27 cellular contexts compared by ENCODE assay signal in the genomic region with DNA sequence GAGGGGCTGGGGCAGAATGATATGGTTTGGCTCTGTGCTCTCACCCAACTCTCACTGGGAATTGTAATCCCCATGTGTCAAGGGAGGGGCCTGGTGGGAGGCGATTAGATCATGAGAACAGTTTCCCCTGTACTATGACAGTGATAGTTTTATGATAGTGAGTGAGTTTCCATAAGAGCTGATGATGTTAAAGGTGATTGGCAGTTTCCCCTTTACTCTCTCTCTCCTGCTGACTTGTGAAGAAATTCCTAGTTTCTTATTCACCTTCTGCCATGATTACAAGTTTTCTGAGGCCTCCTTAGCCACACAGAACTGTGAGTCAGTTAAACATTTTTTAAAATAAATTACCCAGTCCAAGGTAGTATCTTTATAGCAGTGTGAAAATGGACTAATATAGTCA.
DNase-seq lines count a peak whose midpoint lies in the region; ATAC-seq and TF ChIP-seq lines count a peak whose summit lies in the region.
"Had no signal": no experiment of that assay in that cellular context is flagged by ENCODE, and none has a peak within 500 bp of the region (broad histone marks: within the 10 kb centered on the region; RNA-seq: fewer than 3 reads in every experiment).

No MANE protein-coding gene starts in this region.

- H3K36me3 ChIP-seq in mammary epithelial cell (ENCODE audit: insufficient read depth, low read length) (no peaks in the 10 kb centered on the region), endodermal cell (ENCODE audit: control insufficient read depth, insufficient read depth, low read length) (no peaks in the 10 kb centered on the region)
- H3K36me3 ChIP-seq: SJSA1 had no signal

- in situ Hi-C loops in mammary epithelial cell (cut with MboI; ENCODE audit: low sequenced_read_pairs in 2 of 2), result no loop called here

- H3K9me3 ChIP-seq in mammary epithelial cell (replicated peaks; ENCODE audit: insufficient read depth, low read length), result peaks cover 12% of the 10 kb centered on the region
- peaks cover 49% of the 10 kb centered on the region for H3K9me3 ChIP-seq in endodermal cell (ENCODE audit: control insufficient read depth, low read length)
- H3K9me3 ChIP-seq: SJSA1 had no signal

- CTCF ChIA-PET in mammary epithelial cell (lab: Charles Lee; ENCODE audit: low non-redundant PET) (no interaction called here), MCF 10A (lab: Yijun Ruan, JAX) (no interaction called here)

- H3K79me2 ChIP-seq in mammary epithelial cell (ENCODE audit: insufficient read depth, low read length), result no peaks in the 10 kb centered on the region

- no peaks in the 10 kb centered on the region for H3K36me3 Mint-ChIP-seq in MCF 10A (ENCODE audit: insufficient read depth, unreplicated experiment)
- peaks cover 16% of the 10 kb centered on the region for H3K36me3 Mint-ChIP-seq in glutamatergic neuron (ENCODE audit: unreplicated experiment)
- peaks cover 2% of the 10 kb centered on the region for H3K36me3 Mint-ChIP-seq in endodermal cell (ENCODE audit: low read depth)
- H3K36me3 Mint-ChIP-seq in stimulated activated memory B cell treated with anti-CD40 and anti-IgM and Interleukin-4, amounts not matched to agents 10 μg/mL and 1 μg/mL and 100 μg/mL, for 72 hours, result no peaks in the 10 kb centered on the region
- H3K36me3 Mint-ChIP-seq: CD8-positive, alpha-beta T cell had no signal

- H3K27ac Mint-ChIP-seq in MCF 10A (ENCODE audit: low read depth, unreplicated experiment) (no peak overlapping the region), glutamatergic neuron (ENCODE audit: unreplicated experiment) (peak overlapping the region; percentile 22), endodermal cell (no peak overlapping the region)
- no peak overlapping the region for H3K27ac Mint-ChIP-seq in stimulated activated memory B cell treated with anti-CD40 and anti-IgM and Interleukin-4, amounts not matched to agents 10 μg/mL and 1 μg/mL and 100 μg/mL, for 72 hours
- H3K27ac Mint-ChIP-seq: CD8-positive, alpha-beta T cell had no signal

- H3K4me3 ChIP-seq in mammary epithelial cell (replicated peaks in 1 of 3; ENCODE audit: insufficient read depth in 1 of 3, low read depth in 2 of 3, low read length in 3 of 3), result no peak overlapping the region
- H3K4me3 ChIP-seq in choroid plexus epithelial cell (ENCODE audit: low read depth, low read length), result no peak overlapping the region
- H3K4me3 ChIP-seq in endodermal cell (ENCODE audit: low read length), result no peak overlapping the region
- H3K4me3 ChIP-seq: GM12878, K562, SJSA1 had no signal

- no peak overlapping the region for H3K4me2 ChIP-seq in mammary epithelial cell (ENCODE audit: insufficient read depth, low read depth, low read length)

- no peak overlapping the region for H3K27ac ChIP-seq in mammary epithelial cell (ENCODE audit: insufficient read depth, low read depth, low read length)
- H3K27ac ChIP-seq in endodermal cell (ENCODE audit: low read depth, low read length), result no peak overlapping the region
- H3K27ac ChIP-seq: 22Rv1, HL-60, SJSA1 had no signal

- no peak for ATAC-seq in stimulated activated memory B cell treated with anti-CD40 and anti-IgM and Interleukin-4, amounts not matched to agents 10 μg/mL and 1 μg/mL and 100 μg/mL, for 72 hours
- ATAC-seq: CD8-positive, alpha-beta T cell; GM12878; HepG2; K562; Panc1 had no signal

- H3K9me3 Mint-ChIP-seq in MCF 10A (ENCODE audit: unreplicated experiment) (peaks cover 17% of the 10 kb centered on the region), glutamatergic neuron (ENCODE audit: unreplicated experiment) (no peaks in the 10 kb centered on the region), endodermal cell (peaks cover 58% of the 10 kb centered on the region)
- peaks cover 19% of the 10 kb centered on the region for H3K9me3 Mint-ChIP-seq in stimulated activated memory B cell treated with anti-CD40 and anti-IgM and Interleukin-4, amounts not matched to agents 10 μg/mL and 1 μg/mL and 100 μg/mL, for 72 hours

- no peaks in the 10 kb centered on the region for H3K27me3 Mint-ChIP-seq in MCF 10A (ENCODE audit: insufficient read depth, unreplicated experiment)
- H3K27me3 Mint-ChIP-seq in glutamatergic neuron (ENCODE audit: unreplicated experiment), result peaks cover 3% of the 10 kb centered on the region
- H3K27me3 Mint-ChIP-seq in endodermal cell (ENCODE audit: insufficient read depth), result no peaks in the 10 kb centered on the region
- H3K27me3 Mint-ChIP-seq in stimulated activated memory B cell treated with anti-CD40 and anti-IgM and Interleukin-4, amounts not matched to agents 10 μg/mL and 1 μg/mL and 100 μg/mL, for 72 hours, result no peaks in the 10 kb centered on the region

- intact Hi-C loops in mammary epithelial cell (cut with micrococcal nuclease), result no loop called here
- intact Hi-C loops in MCF 10A (cut with micrococcal nuclease), result no loop called here

- H3K4me1 ChIP-seq in mammary epithelial cell (ENCODE audit: insufficient read depth, low read length) (no peaks in the 10 kb centered on the region), endodermal cell (ENCODE audit: control insufficient read depth, insufficient read depth, low read length) (no peaks in the 10 kb centered on the region)
- H3K4me1 ChIP-seq: SJSA1 had no signal

- H3K4me1 Mint-ChIP-seq in MCF 10A (ENCODE audit: insufficient read depth, unreplicated experiment), result no peaks in the 10 kb centered on the region
- no peaks in the 10 kb centered on the region for H3K4me1 Mint-ChIP-seq in glutamatergic neuron (ENCODE audit: low read depth, unreplicated experiment)
- H3K4me1 Mint-ChIP-seq in endodermal cell, result no peaks in the 10 kb centered on the region
- no peaks in the 10 kb centered on the region for H3K4me1 Mint-ChIP-seq in stimulated activated memory B cell treated with anti-CD40 and anti-IgM and Interleukin-4, amounts not matched to agents 10 μg/mL and 1 μg/mL and 100 μg/mL, for 72 hours

- H4K20me1 ChIP-seq in mammary epithelial cell (ENCODE audit: insufficient read depth, low read length), result no peaks in the 10 kb centered on the region

- dilution Hi-C loops in mammary epithelial cell (cut with HindIII; ENCODE audit: low sequenced_read_pairs), result no loop called here

- POLR2A ChIA-PET in MCF 10A (lab: Yijun Ruan, JAX), result no interaction called here

- TF ChIP-seq CTCF in mammary epithelial cell (conservative IDR thresholded peaks at IDR 0.05 in 1 of 2, IDR thresholded peaks at IDR 0.05 in 1 of 2; ENCODE audit: extremely low read depth in 1 of 2, insufficient read depth in 1 of 2, low read depth in 1 of 2, low read length in 2 of 2), result no peak
- no peak for TF ChIP-seq CTCF in MCF 10A (IDR thresholded peaks at IDR 0.05; ENCODE audit: unreplicated experiment)
- TF ChIP-seq CTCF in choroid plexus epithelial cell (conservative IDR thresholded peaks at IDR 0.05; ENCODE audit: low read depth, low read length), result no peak
- TF ChIP-seq CTCF in glutamatergic neuron (IDR thresholded peaks at IDR 0.05; ENCODE audit: partially characterized antibody, unreplicated experiment), result no peak
- no peak for TF ChIP-seq CTCF in endodermal cell (conservative IDR thresholded peaks at IDR 0.05)

- BruUV-seq in mammary epithelial cell (replicated peaks; lab: Mats Ljungman, UMichigan) (no TSS peak), MCF 10A (replicated peaks; lab: Mats Ljungman, UMichigan) (no TSS peak)

- no peaks in the 10 kb centered on the region for H3K27me3 ChIP-seq in mammary epithelial cell (ENCODE audit: insufficient read depth, low read length)
- no peaks in the 10 kb centered on the region for H3K27me3 ChIP-seq in endodermal cell (ENCODE audit: control insufficient read depth, insufficient read depth, low read length, poor library complexity, severe bottlenecking)
- H3K27me3 ChIP-seq: SJSA1 had no signal

- WGBS in mammary epithelial cell (ENCODE audit: low coverage, missing lambda C conversion rate), result 29% methylated on average over 1 of the region's 1 CpG
- WGBS in endodermal cell (ENCODE audit: insufficient coverage in 1 of 2, insufficient read length in 1 of 2), 2 experiments, result 100% methylated on average over 1 of the region's 1 CpG; no CpG with 5 or more reads in 1 of the 2 experiments

- H3K4me3 Mint-ChIP-seq in MCF 10A (ENCODE audit: unreplicated experiment) (no peak overlapping the region), glutamatergic neuron (ENCODE audit: unreplicated experiment) (no peak overlapping the region), endodermal cell (no peak overlapping the region)
- H3K4me3 Mint-ChIP-seq in stimulated activated memory B cell treated with anti-CD40 and anti-IgM and Interleukin-4, amounts not matched to agents 10 μg/mL and 1 μg/mL and 100 μg/mL, for 72 hours, result no peak overlapping the region
- H3K4me3 Mint-ChIP-seq: CD8-positive, alpha-beta T cell had no signal

- DNase-seq in mammary epithelial cell (peak; percentile 47), MCF 10A (ENCODE audit: unreplicated experiment) (no peak), choroid plexus epithelial cell (ENCODE audit: low read depth) (peak; percentile 32), glutamatergic neuron (no peak), endodermal cell (no peak)
- no peak for DNase-seq in activated CD4-positive, alpha-beta T cell treated with anti-CD3 and anti-CD28 coated beads, Interleukin-2, amount 50 U/mL, for 48 hours
- no peak for DNase-seq in stimulated activated CD4-positive, alpha-beta T cell treated with anti-CD3 and anti-CD28 coated beads, Interleukin-2, amount 100 ng/mL, for 24 hours
- DNase-seq: AML-193; C1 segment of cervical spinal cord; CD8-positive, alpha-beta T cell; DND-41; H7; NCI-H1092 treated with DMSO at 0.1 percent for 48 hours; NCI-H1436 treated with DMSO at 0.1 percent for 48 hours; NCI-H1930; NCI-H2227 treated with DMSO at 0.1 percent for 48 hours; NCI-H524; NCI-H774; NK-92 treated with Interleukin-12 subunit alpha and Interleukin-12 subunit beta, amount 100 ng/mL, for 24 hours had no signal

- no peak overlapping the region for H3K9ac ChIP-seq in mammary epithelial cell (ENCODE audit: insufficient read depth, low read length)
- no peak overlapping the region for H3K9ac ChIP-seq in endodermal cell (ENCODE audit: extremely low read depth, low read length, poor library complexity, severe bottlenecking)

- H2AFZ ChIP-seq in mammary epithelial cell (ENCODE audit: low read depth, low read length), result peak overlapping the region; percentile 45

Comparison
In these comparisons a context has a peak if more than half of its experiments do, and no peak if none do; other contexts are left out.
1. DNase-seq: peak in mammary epithelial cell (single experiment) and choroid plexus epithelial cell (single experiment); none in MCF 10A (single experiment), glutamatergic neuron (single experiment), activated CD4-positive, alpha-beta T cell treated with anti-CD3 and anti-CD28 coated beads, Interleukin-2, amount 50 U/mL, for 48 hours (0 of 2), stimulated activated CD4-positive, alpha-beta T cell treated with anti-CD3 and anti-CD28 coated beads, Interleukin-2, amount 100 ng/mL, for 24 hours (0 of 2) and endodermal cell (single experiment).